ENCODE assay signal across 9 cellular contexts in genomic region chr2:210259687-210260086, GRCh38. TPM values are rescaled to one million over a fixed set of nuclear protein-coding genes. Genes with fewer than 3 reads are reported as not detected.
"Had no signal": no experiment of that assay in that cellular context is flagged by ENCODE, and none has a peak within 500 bp of the region (broad histone marks: within the 10 kb centered on the region; RNA-seq: fewer than 3 reads in every experiment).

No MANE protein-coding gene starts in this region.

- H3K4me3 ChIP-seq: GM23248, K562 had no signal

- H3K27ac Mint-ChIP-seq: H9 had no signal

- DNase-seq: GM23248, H9, HCEC 1CT, IMR-90, Kasumi-1, KG1 had no signal

- H3K4me3 Mint-ChIP-seq: H9 had no signal

- H2AFZ ChIP-seq: GM23248 had no signal

- H3K27ac ChIP-seq: GM23248 had no signal

- H3K9ac ChIP-seq: GM23248 had no signal

- ATAC-seq: K562 had no signal

- H3K4me1 Mint-ChIP-seq: H9 had no signal

RNA-seq across cellular contexts. Expression of gene ACADL, which starts 34.4 kb away (rescaled TPM):
- total RNA-seq: GM23248, HT-29, IMR-90 had no signal
- polyA plus RNA-seq: GM23248, IMR-90, K562 had no signal

RNA-seq across cellular contexts. Expression of gene MYL1, which starts 55.3 kb away (rescaled TPM):
- total RNA-seq: GM23248, H1, H9, HT-29, IMR-90, K562 had no signal
- polyA plus RNA-seq: GM23248, H1, IMR-90, K562 had no signal
